12 cellular contexts compared by ENCODE assay signal in genomic region chr16:9119795-9120194, GRCh38. TPM values are rescaled to one million over a fixed set of nuclear protein-coding genes. Genes with fewer than 3 reads are reported as not detected.
A peak's percentile ranks its signal among the peaks of the same experiment; 100 is the strongest.
DNase-seq lines count a peak whose midpoint lies in the region; ATAC-seq and TF ChIP-seq lines count a peak whose summit lies in the region.
"Had no signal": no experiment of that assay in that cellular context is flagged by ENCODE, and none has a peak within 500 bp of the region (broad histone marks: within the 10 kb centered on the region; RNA-seq: fewer than 3 reads in every experiment).

No MANE protein-coding gene starts in this region.

- no peak for TF ChIP-seq RAD21 in SK-N-SH (IDR thresholded peaks at IDR 0.05; ENCODE audit: low read length)

- 29% methylated on average over 3 of the region's 3 CpGs for WGBS in SK-N-SH (ENCODE audit: low lambda C conversion rate)

- H3K27me3 Mint-ChIP-seq in progenitor cell of endocrine pancreas: no peaks in the 10 kb centered on the region
- H3K27me3 Mint-ChIP-seq in activated T-helper 1 cell treated with anti-CD3 and anti-CD28 coated beads, Interleukin-12 subunit alpha, Interleukin-12 subunit beta, Interleukin-2, Interleukin-4 antibody, amounts not matched to agents 30 ng/mL and 10 ng/mL and 1 ng/mL, durations not matched to agents 14 hours and 24 hours and 36 hours (ENCODE audit: insufficient read depth): no peaks in the 10 kb centered on the region

- H3K9ac ChIP-seq in SK-N-SH: no peak overlapping the region
- no peak overlapping the region for H3K9ac ChIP-seq in fibroblast of lung (ENCODE audit: insufficient read depth, low read length)

- H3K27me3 ChIP-seq in SK-N-SH (ENCODE audit: insufficient read depth) (no peaks in the 10 kb centered on the region), fibroblast of lung (ENCODE audit: control insufficient read depth, insufficient read depth, low read length) (no peaks in the 10 kb centered on the region)

- H3K9me2 ChIP-seq in SK-N-SH: no peaks in the 10 kb centered on the region

- H3F3A ChIP-seq in SK-N-SH (replicated peaks; ENCODE audit: insufficient read depth): peaks cover 34% of the 10 kb centered on the region

- intact Hi-C loops in activated T-helper 1 cell treated with anti-CD3 and anti-CD28 coated beads, Interleukin-12 subunit alpha, Interleukin-12 subunit beta, Interleukin-2, Interleukin-4 antibody, amounts not matched to agents 30 ng/mL and 10 ng/mL and 1 ng/mL, durations not matched to agents 14 hours and 24 hours and 36 hours (cut with micrococcal nuclease): loop anchor here (2.0 kb wide), 1 partner anchor 19 kb away; no protein-coding TSS in a partner anchor

- H4K20me1 ChIP-seq in SK-N-SH (ENCODE audit: insufficient read depth): peaks cover 100% of the 10 kb centered on the region
- no peaks in the 10 kb centered on the region for H4K20me1 ChIP-seq in fibroblast of lung (ENCODE audit: control insufficient read depth, extremely low read depth, insufficient read depth, low read length)

- H3K27ac ChIP-seq in SK-N-SH (ENCODE audit: low read depth in 2 of 2, low read length in 1 of 2) (peak overlapping the region; percentile 57 to 60), fibroblast of lung (ENCODE audit: insufficient read depth, low read length) (peak overlapping the region; percentile 77)

- H3K36me3 ChIP-seq in SK-N-SH (replicated peaks in 1 of 2; ENCODE audit: control insufficient read depth in 1 of 2, insufficient read depth in 2 of 2, low read length in 1 of 2) (peaks cover 56% of the 10 kb centered on the region in 2 experiments), fibroblast of lung (ENCODE audit: control insufficient read depth, insufficient read depth, low read length) (peaks cover 9% of the 10 kb centered on the region)

- CTCF ChIA-PET in SK-N-SH (lab: Yijun Ruan, JAX): interaction anchor here (1.1 kb wide), 2 partner anchors 14 to 19 kb away, joined by 3 to 4 read pairs; no protein-coding TSS in a partner anchor

- H3K4me1 ChIP-seq in SK-N-SH (ENCODE audit: control insufficient read depth in 1 of 2, insufficient read depth in 2 of 2, low read depth in 1 of 2, low read length in 1 of 2) (peaks cover 13 to 28% of the 10 kb centered on the region in 2 experiments), fibroblast of lung (ENCODE audit: control insufficient read depth, extremely low read depth, insufficient read depth, low read length) (peaks cover 7% of the 10 kb centered on the region)

- H3K9me3 ChIP-seq in SK-N-SH (no peaks in the 10 kb centered on the region), fibroblast of lung (ENCODE audit: control insufficient read depth, insufficient read depth, low read depth, low read length) (no peaks in the 10 kb centered on the region)

- H3K36me3 Mint-ChIP-seq in progenitor cell of endocrine pancreas (ENCODE audit: insufficient read depth): peaks cover 30% of the 10 kb centered on the region
- peaks cover 34% of the 10 kb centered on the region for H3K36me3 Mint-ChIP-seq in activated T-helper 1 cell treated with anti-CD3 and anti-CD28 coated beads, Interleukin-12 subunit alpha, Interleukin-12 subunit beta, Interleukin-2, Interleukin-4 antibody, amounts not matched to agents 30 ng/mL and 10 ng/mL and 1 ng/mL, durations not matched to agents 14 hours and 24 hours and 36 hours (ENCODE audit: low read depth)

- POLR2A ChIA-PET in SK-N-SH (lab: Yijun Ruan, JAX): no interaction called here

- peak; percentile 92 for DNase-seq in GM04503 (ENCODE audit: low read depth)
- no peak for DNase-seq in SK-N-SH
- peak; percentile 92 for DNase-seq in fibroblast of lung (ENCODE audit: low read depth in 2 of 2)
- DNase-seq in progenitor cell of endocrine pancreas (ENCODE audit: low spot score, unreplicated experiment): no peak
- no peak for DNase-seq in A172 (ENCODE audit: low spot score)
- DNase-seq in activated T-helper 1 cell treated with anti-CD3 and anti-CD28 coated beads, Interleukin-12 subunit alpha, Interleukin-12 subunit beta, Interleukin-2, Interleukin-4 antibody, amounts not matched to agents 30 ng/mL and 10 ng/mL and 1 ng/mL, durations not matched to agents 14 hours and 24 hours and 36 hours (ENCODE audit: low spot score): no peak
- DNase-seq: activated CD4-positive, alpha-beta T cell treated with anti-CD3 and anti-CD28 coated beads for 1 hour; GF-D8; NCI-H1930 had no signal

- no peak for ATAC-seq in GM18861 (IDR thresholded peaks at IDR 0.05; ENCODE audit: unreplicated experiment)
- ATAC-seq: activated naive CD4-positive, alpha-beta T cell treated with anti-CD3 and anti-CD28 coated beads, Interleukin-2, amount 50 U/mL, for 72 hours; Panc1 had no signal

- H3K4me3 ChIP-seq in SK-N-SH (ENCODE audit: low read depth in 2 of 2, low read length in 1 of 2) (no peak overlapping the region), fibroblast of lung (replicated peaks in 1 of 4; ENCODE audit: control extremely low read depth in 1 of 4, insufficient read depth in 1 of 4, low read depth in 3 of 4, low read length in 4 of 4) (no peak overlapping the region)

- no peak overlapping the region for H3K4me3 Mint-ChIP-seq in progenitor cell of endocrine pancreas (ENCODE audit: low read depth)
- H3K4me3 Mint-ChIP-seq in activated T-helper 1 cell treated with anti-CD3 and anti-CD28 coated beads, Interleukin-12 subunit alpha, Interleukin-12 subunit beta, Interleukin-2, Interleukin-4 antibody, amounts not matched to agents 30 ng/mL and 10 ng/mL and 1 ng/mL, durations not matched to agents 14 hours and 24 hours and 36 hours: no peak overlapping the region

- H3K27ac Mint-ChIP-seq in progenitor cell of endocrine pancreas: peak overlapping the region; percentile 24
- H3K27ac Mint-ChIP-seq in activated T-helper 1 cell treated with anti-CD3 and anti-CD28 coated beads, Interleukin-12 subunit alpha, Interleukin-12 subunit beta, Interleukin-2, Interleukin-4 antibody, amounts not matched to agents 30 ng/mL and 10 ng/mL and 1 ng/mL, durations not matched to agents 14 hours and 24 hours and 36 hours: no peak overlapping the region

- H2AFZ ChIP-seq in SK-N-SH (ENCODE audit: low read depth) (no peak overlapping the region), fibroblast of lung (ENCODE audit: low read length) (no peak overlapping the region)

- no peaks in the 10 kb centered on the region for H3K9me3 Mint-ChIP-seq in progenitor cell of endocrine pancreas (ENCODE audit: low read depth)
- H3K9me3 Mint-ChIP-seq in activated T-helper 1 cell treated with anti-CD3 and anti-CD28 coated beads, Interleukin-12 subunit alpha, Interleukin-12 subunit beta, Interleukin-2, Interleukin-4 antibody, amounts not matched to agents 30 ng/mL and 10 ng/mL and 1 ng/mL, durations not matched to agents 14 hours and 24 hours and 36 hours: no peaks in the 10 kb centered on the region
- H3K9me3 Mint-ChIP-seq: activated naive CD4-positive, alpha-beta T cell treated with anti-CD3 and anti-CD28 coated beads, Interleukin-2, amount 50 U/mL, for 72 hours had no signal

- no peak for TF ChIP-seq EP300 in SK-N-SH (IDR thresholded peaks at IDR 0.05; ENCODE audit: borderline replicate concordance in 1 of 2, low read depth in 1 of 2, low read length in 1 of 2)

- H3K4me2 ChIP-seq in SK-N-SH: no peak overlapping the region
- H3K4me2 ChIP-seq in fibroblast of lung (ENCODE audit: extremely low read depth, insufficient read depth, low read length): no peak overlapping the region

- TF ChIP-seq CTCF in SK-N-SH (IDR thresholded peaks at IDR 0.05): peak; percentile 26; the same call in 1 of the 2 replicates
- TF ChIP-seq CTCF in fibroblast of lung (conservative IDR thresholded peaks at IDR 0.05 in 1 of 2, IDR thresholded peaks at IDR 0.05 in 1 of 2; ENCODE audit: low read depth in 1 of 2, low read length in 2 of 2): peak; percentile 2 to 12
- TF ChIP-seq CTCF in progenitor cell of endocrine pancreas (IDR thresholded peaks at IDR 0.05; ENCODE audit: unreplicated experiment): no peak

- peaks cover 13% of the 10 kb centered on the region for H3K4me1 Mint-ChIP-seq in progenitor cell of endocrine pancreas (ENCODE audit: low read depth)
- peaks cover 49% of the 10 kb centered on the region for H3K4me1 Mint-ChIP-seq in activated T-helper 1 cell treated with anti-CD3 and anti-CD28 coated beads, Interleukin-12 subunit alpha, Interleukin-12 subunit beta, Interleukin-2, Interleukin-4 antibody, amounts not matched to agents 30 ng/mL and 10 ng/mL and 1 ng/mL, durations not matched to agents 14 hours and 24 hours and 36 hours (ENCODE audit: low read depth)

- H3K79me2 ChIP-seq in SK-N-SH (ENCODE audit: insufficient read depth): peaks cover 99% of the 10 kb centered on the region
- peaks cover 76% of the 10 kb centered on the region for H3K79me2 ChIP-seq in fibroblast of lung (ENCODE audit: control insufficient read depth, insufficient read depth, low read length)

TF ChIP-seq in SK-N-SH, 30 proteins besides CTCF, POLR2A, EP300 and RAD21:
- TF ChIP-seq NFIC (IDR thresholded peaks at IDR 0.05; ENCODE audit: borderline replicate concordance): peak; percentile 50; the same call in 1 of the 2 replicates
- TF ChIP-seq CHD2 (IDR thresholded peaks at IDR 0.05; ENCODE audit: low read length, partially characterized antibody): no peak

RNA-seq across cellular contexts. Expression of gene HAPSTR1, which starts 28.4 kb away (rescaled TPM):
- polyA plus RNA-seq in SK-N-SH (2012; rRNA removed): 7.0 and 8.6 TPM in 2 replicates
- 9.4 and 11.4 TPM in 2 replicates for polyA plus RNA-seq in SK-N-SH (2012; cell fraction: cytosol; rRNA removed)
- 10.2 and 13.8 TPM in 2 replicates for polyA plus RNA-seq in SK-N-SH (2012; cell fraction: nucleus; rRNA removed)
- 45.2 and 57.3 TPM in 2 replicates for total RNA-seq in fibroblast of lung
- polyA plus RNA-seq in fibroblast of lung: 33.2 and 37.5 TPM in 2 replicates
- polyA plus RNA-seq in fibroblast of lung (2012): 23.7 and 28.8 TPM in 2 replicates
- 35.9 and 46.1 TPM in 2 replicates for polyA minus RNA-seq in fibroblast of lung (ENCODE audit: low replicate concordance)
- total RNA-seq in progenitor cell of endocrine pancreas: 77.6 and 79.7 TPM in 2 replicates
- 66.3 and 79.6 TPM in 2 replicates for total RNA-seq in A172 (2014; rRNA removed; shearing (Covaris generic))
- total RNA-seq in activated T-helper 1 cell treated with anti-CD3 and anti-CD28 coated beads, Interleukin-12 subunit alpha, Interleukin-12 subunit beta, Interleukin-2, Interleukin-4 antibody, amounts not matched to agents 30 ng/mL and 10 ng/mL and 1 ng/mL, durations not matched to agents 14 hours and 24 hours and 36 hours: 55.2 and 59.1 TPM in 2 replicates

Comparison
In these comparisons a context has a peak if more than half of its experiments do, and no peak if none do; other contexts are left out.
1. DNase-seq: peak in GM04503 (single experiment) and fibroblast of lung (2 of 2); none in SK-N-SH (single experiment), progenitor cell of endocrine pancreas (single experiment), A172 (single experiment) and activated T-helper 1 cell treated with anti-CD3 and anti-CD28 coated beads, Interleukin-12 subunit alpha, Interleukin-12 subunit beta, Interleukin-2, Interleukin-4 antibody, amounts not matched to agents 30 ng/mL and 10 ng/mL and 1 ng/mL, durations not matched to agents 14 hours and 24 hours and 36 hours (single experiment).